Comparison of ENCODE assay signal across 16 cellular contexts in the genomic region with DNA sequence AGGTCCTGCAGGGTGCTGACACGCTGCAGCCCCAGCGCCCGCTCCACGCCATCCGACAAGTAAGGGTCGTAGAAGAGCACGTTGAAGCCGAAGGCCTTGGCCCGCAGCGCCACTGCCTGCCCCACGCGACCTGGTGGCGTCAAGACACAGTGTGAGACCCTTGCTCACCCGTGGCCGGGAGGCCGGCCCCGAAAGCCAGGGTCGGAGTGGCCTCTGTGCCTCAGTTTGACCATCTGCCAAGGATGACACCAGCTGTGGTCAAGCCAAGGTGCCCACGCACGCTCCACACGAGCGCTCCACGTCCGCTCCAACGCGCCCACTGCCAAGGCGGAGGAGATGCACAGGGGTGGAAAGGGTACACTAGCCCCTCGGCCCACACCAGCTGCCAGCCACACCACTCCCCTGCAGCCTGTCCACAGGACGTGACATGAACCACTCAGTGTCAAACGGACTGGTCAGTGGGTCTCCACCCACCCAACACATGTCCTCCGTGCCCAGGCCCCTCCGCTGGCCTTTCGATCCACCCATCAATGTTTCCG. TPM values are rescaled to one million over a fixed set of nuclear protein-coding genes. Genes with fewer than 3 reads are reported as not detected.
DNase-seq lines count a peak whose midpoint lies in the region; ATAC-seq and TF ChIP-seq lines count a peak whose summit lies in the region.
"Had no signal": no experiment of that assay in that cellular context is flagged by ENCODE, and none has a peak within 500 bp of the region (broad histone marks: within the 10 kb centered on the region; RNA-seq: fewer than 3 reads in every experiment).

No MANE protein-coding gene starts in this region.

- H3K36me3 Mint-ChIP-seq in activated CD4-positive, alpha-beta memory T cell treated with anti-CD3 and anti-CD28 coated beads for 36 hours = peaks cover 23% of the 10 kb centered on the region

- H2AFZ ChIP-seq in DND-41 (ENCODE audit: low read depth, low read length) = no peak overlapping the region

- H3K79me2 ChIP-seq in DND-41 (ENCODE audit: insufficient read depth, low read length) = peaks cover 59% of the 10 kb centered on the region

- peak overlapping the region; percentile 46 for H3K4me3 Mint-ChIP-seq in activated CD4-positive, alpha-beta memory T cell treated with anti-CD3 and anti-CD28 coated beads for 36 hours

- peak overlapping the region in 8 of 11 experiments; percentile 85 to 95 (median 90); a peak in 17 of 22 replicates for H3K27ac ChIP-seq in BLaER1 treated with 17β-estradiol and CSF1 and Interleukin-3, amounts not matched to agents 10 nM and 100 nM
- peak overlapping the region; percentile 77 for H3K27ac ChIP-seq in DND-41 (ENCODE audit: low read length)
- peak overlapping the region; percentile 77 for H3K27ac ChIP-seq in lower lobe of right lung

- H3K9ac ChIP-seq in BLaER1 treated with 17β-estradiol and CSF1 and Interleukin-3, amounts not matched to agents 10 nM and 100 nM = peak overlapping the region in 8 of 11 experiments; percentile 70 to 84 (median 79); a peak in 15 of 22 replicates
- peak overlapping the region; percentile 51 for H3K9ac ChIP-seq in DND-41 (ENCODE audit: low read depth, low read length)

- POLR2A ChIA-PET in activated CD4-positive, alpha-beta memory T cell treated with anti-CD3 and anti-CD28 coated beads for 36 hours (lab: Charles Lee) = no interaction called here

- no peaks in the 10 kb centered on the region for H3K9me3 Mint-ChIP-seq in activated CD4-positive, alpha-beta memory T cell treated with anti-CD3 and anti-CD28 coated beads for 36 hours

- no peak for TF ChIP-seq CTCF in DND-41 (IDR thresholded peaks at IDR 0.05; ENCODE audit: borderline replicate concordance, extremely low read depth, low read length, poor library complexity, severe bottlenecking)
- TF ChIP-seq CTCF in lower lobe of right lung (IDR thresholded peaks at IDR 0.05) = no peak

- intact Hi-C loops in activated CD4-positive, alpha-beta memory T cell treated with anti-CD3 and anti-CD28 coated beads for 36 hours (cut with micrococcal nuclease) = loop anchor here (2.0 kb wide), 1 partner anchor 15 kb away; no protein-coding TSS in a partner anchor
- intact Hi-C loops in lower lobe of right lung (cut with DNase I) = no loop called here

- peak overlapping the region; percentile 79 for H3K27ac Mint-ChIP-seq in activated CD4-positive, alpha-beta memory T cell treated with anti-CD3 and anti-CD28 coated beads for 36 hours

- peak overlapping the region; percentile 88 to 99 (median 96) for H3K4me2 ChIP-seq in BLaER1 treated with 17β-estradiol and CSF1 and Interleukin-3, amounts not matched to agents 10 nM and 100 nM
- H3K4me2 ChIP-seq in DND-41 (ENCODE audit: insufficient read depth, low read length) = peak overlapping the region; percentile 50

- H4K20me1 ChIP-seq in BLaER1 treated with 17β-estradiol and CSF1 and Interleukin-3, amounts not matched to agents 10 nM and 100 nM = peaks cover 64 to 100% (median 95%) of the 10 kb centered on the region in 11 experiments
- peaks cover 32% of the 10 kb centered on the region for H4K20me1 ChIP-seq in DND-41 (ENCODE audit: insufficient read depth, low read length)

- H3K4me1 Mint-ChIP-seq in activated CD4-positive, alpha-beta memory T cell treated with anti-CD3 and anti-CD28 coated beads for 36 hours (ENCODE audit: low read depth) = peaks cover 35% of the 10 kb centered on the region

- DNase-seq in DND-41 (no peak), lower lobe of right lung (no peak), C1 segment of cervical spinal cord (lab: John Stamatoyannopoulos, UW) (no peak), amniotic stem cell (lab: John Stamatoyannopoulos, UW) (no peak), NOMO-1 treated with DMSO at 0.1 percent for 48 hours (lab: John Stamatoyannopoulos, UW; ENCODE audit: unreplicated experiment) (no peak), NCI-H748 (lab: John Stamatoyannopoulos, UW; ENCODE audit: unreplicated experiment) (no peak)
- no peak for DNase-seq in activated CD4-positive, alpha-beta memory T cell treated with anti-CD3 and anti-CD28 coated beads for 36 hours
- DNase-seq: aorta, erythroblast, heart left ventricle, kidney, NCI-H2081 treated with DMSO at 0.1 percent for 48 hours, NCI-H748 treated with DMSO at 0.1 percent for 48 hours, trophoblast cell had no signal

- H3K4me3 ChIP-seq in BLaER1 treated with 17β-estradiol and CSF1 and Interleukin-3, amounts not matched to agents 10 nM and 100 nM = peak overlapping the region in 7 of 10 experiments; percentile 13 to 60 (median 49); a peak in 9 of 20 replicates
- H3K4me3 ChIP-seq in DND-41 (ENCODE audit: low read depth in 1 of 2, low read length in 2 of 2) (peak overlapping the region in 1 of 2 experiments; percentile 34; a peak in 2 of 4 replicates), lower lobe of right lung (no peak overlapping the region)
- H3K4me3 ChIP-seq: HAP-1 had no signal

- H3K9me3 ChIP-seq in BLaER1 treated with 17β-estradiol and CSF1 and Interleukin-3, amounts not matched to agents 10 nM and 100 nM (replicated peaks in 1 of 11) = no peaks in the 10 kb centered on the region
- H3K9me3 ChIP-seq in DND-41 (ENCODE audit: insufficient read depth, low read length, severe bottlenecking) (no peaks in the 10 kb centered on the region), lower lobe of right lung (no peaks in the 10 kb centered on the region)
- H3K9me3 ChIP-seq: HAP-1, heart left ventricle had no signal

- H3K27me3 ChIP-seq in BLaER1 treated with 17β-estradiol and CSF1 and Interleukin-3, amounts not matched to agents 10 nM and 100 nM = peaks cover 0 to 6% (median 0%) of the 10 kb centered on the region in 11 experiments; a peak in 4 of 22 replicates
- H3K27me3 ChIP-seq in DND-41 (ENCODE audit: insufficient read depth, low read length, poor library complexity) (no peaks in the 10 kb centered on the region), lower lobe of right lung (ENCODE audit: low read depth) (no peaks in the 10 kb centered on the region)
- H3K27me3 ChIP-seq: heart left ventricle had no signal

- CTCF ChIA-PET in activated CD4-positive, alpha-beta memory T cell treated with anti-CD3 and anti-CD28 coated beads for 36 hours (lab: Charles Lee) = interaction anchor here (1.2 kb wide), 2 partner anchors 49 to 52 kb away, joined by 4 to 6 read pairs; no protein-coding TSS in a partner anchor

- H3K27me3 Mint-ChIP-seq in activated CD4-positive, alpha-beta memory T cell treated with anti-CD3 and anti-CD28 coated beads for 36 hours = no peaks in the 10 kb centered on the region

- no peak for ATAC-seq in DND-41 (ENCODE audit: insufficient read depth, low read depth)
- peak in 1 of 2 donors; percentile 9 for ATAC-seq in lower lobe of right lung

- peaks cover 62 to 98% (median 89%) of the 10 kb centered on the region in 10 experiments for H3K4me1 ChIP-seq in BLaER1 treated with 17β-estradiol and CSF1 and Interleukin-3, amounts not matched to agents 10 nM and 100 nM
- peaks cover 29% of the 10 kb centered on the region for H3K4me1 ChIP-seq in DND-41 (ENCODE audit: insufficient read depth, low read length)
- H3K4me1 ChIP-seq in lower lobe of right lung = peaks cover 58% of the 10 kb centered on the region
- H3K4me1 ChIP-seq: HAP-1 had no signal

- peaks cover 50 to 63% (median 57%) of the 10 kb centered on the region in 11 experiments for H3K36me3 ChIP-seq in BLaER1 treated with 17β-estradiol and CSF1 and Interleukin-3, amounts not matched to agents 10 nM and 100 nM
- H3K36me3 ChIP-seq in DND-41 (ENCODE audit: insufficient read depth, low read length) = peaks cover 90% of the 10 kb centered on the region
- H3K36me3 ChIP-seq in lower lobe of right lung = peaks cover 72% of the 10 kb centered on the region

RNA-seq across cellular contexts. Expression of a gene that starts 32.8 kb away (rescaled TPM):
- total RNA-seq in activated CD4-positive, alpha-beta memory T cell treated with anti-CD3 and anti-CD28 coated beads for 36 hours = 100 to 1,000 TPM; 154 to 162 TPM
- 165 TPM for total RNA-seq in lower lobe of right lung

RNA-seq across cellular contexts. Expression of a gene that starts 43.8 kb away (rescaled TPM):
- total RNA-seq in activated CD4-positive, alpha-beta memory T cell treated with anti-CD3 and anti-CD28 coated beads for 36 hours = 1 to 10 TPM; 9.0 to 9.5 TPM
- 32.0 TPM for total RNA-seq in lower lobe of right lung
